In the genomic region with DNA sequence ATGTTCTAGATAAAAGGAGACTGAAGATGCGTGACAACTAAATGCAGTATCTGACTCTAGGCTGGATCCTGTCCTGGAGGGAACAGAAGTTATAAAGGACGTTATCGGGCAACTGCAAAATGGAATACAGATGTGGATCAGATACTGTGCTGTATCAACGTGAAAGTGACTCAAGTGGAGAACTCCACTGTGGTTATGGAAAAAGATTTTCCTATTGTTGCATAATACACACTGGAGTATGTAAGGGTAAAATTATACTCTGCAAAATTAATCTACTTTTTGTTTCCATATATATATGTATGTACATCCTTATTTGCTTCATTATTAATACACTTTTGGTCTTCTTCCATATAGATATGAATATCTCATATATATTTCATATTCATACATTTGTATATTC, we compare ENCODE assay signal across 1 cellular context.
TF ChIP-seq lines count a peak whose summit lies in the region.

No MANE protein-coding gene starts in this region.

TF ChIP-seq in H1, 55 proteins besides CTCF, POLR2A, EP300 and RAD21 (continued from another document):
- TF ChIP-seq, protein P1, sequence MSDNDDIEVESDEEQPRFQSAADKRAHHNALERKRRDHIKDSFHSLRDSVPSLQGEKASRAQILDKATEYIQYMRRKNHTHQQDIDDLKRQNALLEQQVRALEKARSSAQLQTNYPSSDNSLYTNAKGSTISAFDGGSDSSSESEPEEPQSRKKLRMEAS (IDR thresholded peaks at IDR 0.05) = no peak
